In genomic region chr9:86282077-86282978, GRCh38 we compare ENCODE assay signal across 1 cellular context.
TF ChIP-seq lines count a peak whose summit lies in the region.

Gene ISCA1, minus strand, starts transcription at chr9:86282538. Its CDS starts 80 bp downstream, at chr9:86282458.

TF ChIP-seq in HEK293, 187 proteins besides CTCF, POLR2A, EP300 and RAD21 (continued from another document and continues in another):
- TF ChIP-seq AEBP2 (tag by site-specific recombination; IDR thresholded peaks at IDR 0.05; ENCODE audit: borderline replicate concordance), result no peak
- TF ChIP-seq PBX3 (CRISPR knock-in tag; IDR thresholded peaks at IDR 0.05), result no peak; the same call in none of the 2 replicates
- no peak for TF ChIP-seq ZNF580 (tag by site-specific recombination; IDR thresholded peaks at IDR 0.05)
- peak; percentile 88 for TF ChIP-seq HIC1 (tag by site-specific recombination; IDR thresholded peaks at IDR 0.05)
- no peak for TF ChIP-seq ZNF112 (tag by site-specific recombination; IDR thresholded peaks at IDR 0.05)
- no peak for TF ChIP-seq ZNF571 (tag by site-specific recombination; IDR thresholded peaks at IDR 0.05)
- TF ChIP-seq ZBTB48 (tag by site-specific recombination; IDR thresholded peaks at IDR 0.05), result peak; percentile 17
- peak; percentile 97 for TF ChIP-seq PATZ1 (tag by site-specific recombination; IDR thresholded peaks at IDR 0.05)
- TF ChIP-seq OVOL3 (tag by site-specific recombination; IDR thresholded peaks at IDR 0.05), result peak; percentile 24; the same call in 1 of the 2 replicates
- no peak for TF ChIP-seq GFI1B (tag by site-specific recombination; IDR thresholded peaks at IDR 0.05)
- TF ChIP-seq ZNF350 (tag by site-specific recombination; IDR thresholded peaks at IDR 0.05), result no peak
- TF ChIP-seq ZNF704 (tag by site-specific recombination; IDR thresholded peaks at IDR 0.05), result no peak
- no peak for TF ChIP-seq ZNF292 (tag by site-specific recombination; IDR thresholded peaks at IDR 0.05; ENCODE audit: borderline replicate concordance, low read depth)
- TF ChIP-seq ZNF654 (tag by site-specific recombination; IDR thresholded peaks at IDR 0.05; ENCODE audit: low read depth), result no peak
- no peak; the same call in 1 of the 2 replicates for TF ChIP-seq ZNF449 (tag by site-specific recombination; IDR thresholded peaks at IDR 0.05)
- TF ChIP-seq ZNF248 (tag by site-specific recombination; IDR thresholded peaks at IDR 0.05), result no peak
- no peak; the same call in 1 of the 2 replicates for TF ChIP-seq ZNF660 (tag by site-specific recombination; IDR thresholded peaks at IDR 0.05)
- peak; percentile 89 for TF ChIP-seq ZBTB20 (tag by site-specific recombination; IDR thresholded peaks at IDR 0.05)
- TF ChIP-seq ZBTB10 (tag by site-specific recombination; IDR thresholded peaks at IDR 0.05), result peak; percentile 91
- TF ChIP-seq TSHZ1 (tag by site-specific recombination; IDR thresholded peaks at IDR 0.05; ENCODE audit: borderline replicate concordance), result peak; percentile 60; the same call in 1 of the 2 replicates
- no peak for TF ChIP-seq ZNF280C (tag by site-specific recombination; IDR thresholded peaks at IDR 0.05)
- TF ChIP-seq REST (tag by site-specific recombination; IDR thresholded peaks at IDR 0.05), result no peak; the same call in 1 of the 2 replicates
- no peak for TF ChIP-seq ZNF362 (tag by site-specific recombination; IDR thresholded peaks at IDR 0.05)
- peak; percentile 86 for TF ChIP-seq ZNF366 (tag by site-specific recombination; conservative IDR thresholded peaks at IDR 0.05)
- TF ChIP-seq ZBTB1 (tag by site-specific recombination; IDR thresholded peaks at IDR 0.05), result no peak
- peak; percentile 59; the same call in 1 of the 2 replicates for TF ChIP-seq YY1 (tag by site-specific recombination; IDR thresholded peaks at IDR 0.05)
- no peak; the same call in 1 of the 2 replicates for TF ChIP-seq BCL11B (tag by site-specific recombination; IDR thresholded peaks at IDR 0.05; ENCODE audit: low read depth)
- peak; percentile 88; the same call in 1 of the 2 replicates for TF ChIP-seq ZNF24 (tag by site-specific recombination; IDR thresholded peaks at IDR 0.05)
